Comparison of ENCODE assay signal across 11 cellular contexts in genomic region chr2:82109418-82109817, GRCh38.
"Had no signal": no experiment of that assay in that cellular context is flagged by ENCODE, and none has a peak within 500 bp of the region (broad histone marks: within the 10 kb centered on the region; RNA-seq: fewer than 3 reads in every experiment).

No MANE protein-coding gene starts in this region.

- H3K9me3 ChIP-seq: HAP-1 had no signal

- H3K4me2 ChIP-seq: GM23338 had no signal

- ATAC-seq: GM23338, HCT116 had no signal

- H3K4me1 ChIP-seq: HAP-1 had no signal

- FAIRE-seq: H1, H54 had no signal

- DNase-seq: GM23248, GOT3, H7, H9, HCEC 1CT, HFFc6 had no signal

- H3K36me3 ChIP-seq: HAP-1 had no signal

- H3K27ac ChIP-seq: GM23248 had no signal

- H3K27ac Mint-ChIP-seq: GM23338, H9, HFFc6 had no signal

- H2AFZ ChIP-seq: GM23248, GM23338 had no signal

- H3K4me3 ChIP-seq: GM23248, GM23338, HAP-1 had no signal

- H3K4me1 Mint-ChIP-seq: GM23338, H9 had no signal

- H3K9ac ChIP-seq: GM23248 had no signal

- H3K9me3 Mint-ChIP-seq: GM23338 had no signal

- H3K4me3 Mint-ChIP-seq: GM23338, H9, HFFc6 had no signal
